ENCODE assay signal across 1 cellular context in the genomic region with DNA sequence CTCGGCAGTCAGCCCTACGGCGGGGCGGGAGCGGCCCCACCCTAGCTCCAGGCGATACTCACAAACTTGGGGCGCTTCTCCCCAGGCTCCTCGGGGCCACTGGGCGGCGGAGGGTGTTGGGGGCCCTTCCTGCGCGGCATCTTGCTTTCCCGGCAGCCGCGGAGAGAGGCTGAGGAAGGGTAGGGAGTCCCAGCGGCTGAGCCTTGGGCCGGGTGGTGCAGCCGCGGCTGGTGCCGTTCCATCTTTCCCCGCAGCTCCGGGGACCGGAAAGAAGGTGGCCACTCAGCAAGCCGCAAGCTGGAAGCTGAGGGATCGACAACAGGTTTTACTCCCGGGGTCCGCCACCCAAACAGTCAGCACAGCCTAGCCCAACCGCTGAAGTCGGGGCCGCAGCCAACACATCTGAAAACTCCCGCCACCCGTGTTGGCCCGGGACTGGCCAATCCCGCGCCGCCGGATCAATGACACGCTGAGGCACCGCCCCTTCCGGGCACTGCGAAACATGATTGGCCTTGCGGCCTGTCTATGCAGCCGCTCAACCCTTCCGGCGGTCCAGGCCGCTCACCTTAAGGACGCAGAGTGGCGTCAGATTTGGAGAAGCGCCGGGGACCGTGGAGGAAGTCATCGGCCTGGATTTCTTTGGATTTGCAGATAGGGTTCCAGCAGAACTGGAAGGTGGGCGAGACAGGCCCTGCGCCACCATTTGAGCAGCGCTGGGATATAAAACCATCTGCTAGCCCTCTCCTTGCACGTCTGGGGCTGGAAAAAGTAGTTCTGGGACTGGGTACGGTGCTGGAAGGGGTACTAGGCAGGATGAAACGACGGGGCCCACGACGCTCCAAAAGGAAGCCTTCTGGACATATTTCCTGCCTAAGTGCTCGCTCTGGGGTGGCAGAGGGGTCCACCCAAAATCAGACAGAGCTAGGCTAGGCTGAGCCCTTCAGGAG.
A peak's percentile ranks its signal among the peaks of the same experiment; 100 is the strongest.
TF ChIP-seq lines count a peak whose summit lies in the region.

A gene with protein sequence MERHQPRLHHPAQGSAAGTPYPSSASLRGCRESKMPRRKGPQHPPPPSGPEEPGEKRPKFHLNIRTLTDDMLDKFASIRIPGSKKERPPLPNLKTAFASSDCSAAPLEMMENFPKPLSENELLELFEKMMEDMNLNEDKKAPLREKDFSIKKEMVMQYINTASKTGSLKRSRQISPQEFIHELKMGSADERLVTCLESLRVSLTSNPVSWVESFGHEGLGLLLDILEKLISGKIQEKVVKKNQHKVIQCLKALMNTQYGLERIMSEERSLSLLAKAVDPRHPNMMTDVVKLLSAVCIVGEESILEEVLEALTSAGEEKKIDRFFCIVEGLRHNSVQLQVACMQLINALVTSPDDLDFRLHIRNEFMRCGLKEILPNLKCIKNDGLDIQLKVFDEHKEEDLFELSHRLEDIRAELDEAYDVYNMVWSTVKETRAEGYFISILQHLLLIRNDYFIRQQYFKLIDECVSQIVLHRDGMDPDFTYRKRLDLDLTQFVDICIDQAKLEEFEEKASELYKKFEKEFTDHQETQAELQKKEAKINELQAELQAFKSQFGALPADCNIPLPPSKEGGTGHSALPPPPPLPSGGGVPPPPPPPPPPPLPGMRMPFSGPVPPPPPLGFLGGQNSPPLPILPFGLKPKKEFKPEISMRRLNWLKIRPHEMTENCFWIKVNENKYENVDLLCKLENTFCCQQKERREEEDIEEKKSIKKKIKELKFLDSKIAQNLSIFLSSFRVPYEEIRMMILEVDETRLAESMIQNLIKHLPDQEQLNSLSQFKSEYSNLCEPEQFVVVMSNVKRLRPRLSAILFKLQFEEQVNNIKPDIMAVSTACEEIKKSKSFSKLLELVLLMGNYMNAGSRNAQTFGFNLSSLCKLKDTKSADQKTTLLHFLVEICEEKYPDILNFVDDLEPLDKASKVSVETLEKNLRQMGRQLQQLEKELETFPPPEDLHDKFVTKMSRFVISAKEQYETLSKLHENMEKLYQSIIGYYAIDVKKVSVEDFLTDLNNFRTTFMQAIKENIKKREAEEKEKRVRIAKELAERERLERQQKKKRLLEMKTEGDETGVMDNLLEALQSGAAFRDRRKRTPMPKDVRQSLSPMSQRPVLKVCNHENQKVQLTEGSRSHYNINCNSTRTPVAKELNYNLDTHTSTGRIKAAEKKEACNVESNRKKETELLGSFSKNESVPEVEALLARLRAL (minus strand): TSS at position 404 of the 947 bp plus-strand sequence. CDS start 162 bp downstream, at position 242.

TF ChIP-seq in GM12878, 131 proteins besides CTCF, POLR2A, EP300 and RAD21 (continued from another document):
- peak; percentile 98 for TF ChIP-seq CREM (IDR thresholded peaks at IDR 0.05; ENCODE audit: low read depth)
- no peak for TF ChIP-seq ZNF384 (IDR thresholded peaks at IDR 0.05; ENCODE audit: borderline replicate concordance, low read depth, low read length)
- TF ChIP-seq MYC (IDR thresholded peaks at IDR 0.05; ENCODE audit: insufficient read depth, insufficient read length, insufficient replicate concordance, low read length, severe bottlenecking) = no peak
- TF ChIP-seq PML (IDR thresholded peaks at IDR 0.05; ENCODE audit: low read length) = peak; percentile 84
- TF ChIP-seq BHLHE40 (IDR thresholded peaks at IDR 0.05; ENCODE audit: borderline replicate concordance in 1 of 2, low read depth in 2 of 2, low read length in 1 of 2) = peak; percentile 32 to 59; a peak in 2 of 4 replicates
- TF ChIP-seq, protein P1, sequence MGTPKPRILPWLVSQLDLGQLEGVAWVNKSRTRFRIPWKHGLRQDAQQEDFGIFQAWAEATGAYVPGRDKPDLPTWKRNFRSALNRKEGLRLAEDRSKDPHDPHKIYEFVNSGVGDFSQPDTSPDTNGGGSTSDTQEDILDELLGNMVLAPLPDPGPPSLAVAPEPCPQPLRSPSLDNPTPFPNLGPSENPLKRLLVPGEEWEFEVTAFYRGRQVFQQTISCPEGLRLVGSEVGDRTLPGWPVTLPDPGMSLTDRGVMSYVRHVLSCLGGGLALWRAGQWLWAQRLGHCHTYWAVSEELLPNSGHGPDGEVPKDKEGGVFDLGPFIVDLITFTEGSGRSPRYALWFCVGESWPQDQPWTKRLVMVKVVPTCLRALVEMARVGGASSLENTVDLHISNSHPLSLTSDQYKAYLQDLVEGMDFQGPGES (IDR thresholded peaks at IDR 0.05) = peak; percentile 93
- peak; percentile 41; the same call in 1 of the 2 replicates for TF ChIP-seq NR2C1 (IDR thresholded peaks at IDR 0.05)
- TF ChIP-seq SMAD1 (IDR thresholded peaks at IDR 0.05; ENCODE audit: low read depth, partially characterized antibody) = no peak
- TF ChIP-seq PAX5 (IDR thresholded peaks at IDR 0.05; ENCODE audit: borderline replicate concordance, low read depth, low read length) = peak; percentile 10; the same call in 1 of the 2 replicates
- peak; percentile 34 for TF ChIP-seq LARP7 (IDR thresholded peaks at IDR 0.05)
- TF ChIP-seq RELA (IDR thresholded peaks at IDR 0.05; ENCODE audit: borderline replicate concordance, partially characterized antibody) = peak; percentile 33
- TF ChIP-seq, protein P2, sequence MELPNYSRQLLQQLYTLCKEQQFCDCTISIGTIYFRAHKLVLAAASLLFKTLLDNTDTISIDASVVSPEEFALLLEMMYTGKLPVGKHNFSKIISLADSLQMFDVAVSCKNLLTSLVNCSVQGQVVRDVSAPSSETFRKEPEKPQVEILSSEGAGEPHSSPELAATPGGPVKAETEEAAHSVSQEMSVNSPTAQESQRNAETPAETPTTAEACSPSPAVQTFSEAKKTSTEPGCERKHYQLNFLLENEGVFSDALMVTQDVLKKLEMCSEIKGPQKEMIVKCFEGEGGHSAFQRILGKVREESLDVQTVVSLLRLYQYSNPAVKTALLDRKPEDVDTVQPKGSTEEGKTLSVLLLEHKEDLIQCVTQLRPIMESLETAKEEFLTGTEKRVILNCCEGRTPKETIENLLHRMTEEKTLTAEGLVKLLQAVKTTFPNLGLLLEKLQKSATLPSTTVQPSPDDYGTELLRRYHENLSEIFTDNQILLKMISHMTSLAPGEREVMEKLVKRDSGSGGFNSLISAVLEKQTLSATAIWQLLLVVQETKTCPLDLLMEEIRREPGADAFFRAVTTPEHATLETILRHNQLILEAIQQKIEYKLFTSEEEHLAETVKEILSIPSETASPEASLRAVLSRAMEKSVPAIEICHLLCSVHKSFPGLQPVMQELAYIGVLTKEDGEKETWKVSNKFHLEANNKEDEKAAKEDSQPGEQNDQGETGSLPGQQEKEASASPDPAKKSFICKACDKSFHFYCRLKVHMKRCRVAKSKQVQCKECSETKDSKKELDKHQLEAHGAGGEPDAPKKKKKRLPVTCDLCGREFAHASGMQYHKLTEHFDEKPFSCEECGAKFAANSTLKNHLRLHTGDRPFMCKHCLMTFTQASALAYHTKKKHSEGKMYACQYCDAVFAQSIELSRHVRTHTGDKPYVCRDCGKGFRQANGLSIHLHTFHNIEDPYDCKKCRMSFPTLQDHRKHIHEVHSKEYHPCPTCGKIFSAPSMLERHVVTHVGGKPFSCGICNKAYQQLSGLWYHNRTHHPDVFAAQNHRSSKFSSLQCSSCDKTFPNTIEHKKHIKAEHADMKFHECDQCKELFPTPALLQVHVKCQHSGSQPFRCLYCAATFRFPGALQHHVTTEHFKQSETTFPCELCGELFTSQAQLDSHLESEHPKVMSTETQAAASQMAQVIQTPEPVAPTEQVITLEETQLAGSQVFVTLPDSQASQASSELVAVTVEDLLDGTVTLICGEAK (IDR thresholded peaks at IDR 0.05; ENCODE audit: borderline replicate concordance) = peak; percentile 96
- TF ChIP-seq, protein P3, sequence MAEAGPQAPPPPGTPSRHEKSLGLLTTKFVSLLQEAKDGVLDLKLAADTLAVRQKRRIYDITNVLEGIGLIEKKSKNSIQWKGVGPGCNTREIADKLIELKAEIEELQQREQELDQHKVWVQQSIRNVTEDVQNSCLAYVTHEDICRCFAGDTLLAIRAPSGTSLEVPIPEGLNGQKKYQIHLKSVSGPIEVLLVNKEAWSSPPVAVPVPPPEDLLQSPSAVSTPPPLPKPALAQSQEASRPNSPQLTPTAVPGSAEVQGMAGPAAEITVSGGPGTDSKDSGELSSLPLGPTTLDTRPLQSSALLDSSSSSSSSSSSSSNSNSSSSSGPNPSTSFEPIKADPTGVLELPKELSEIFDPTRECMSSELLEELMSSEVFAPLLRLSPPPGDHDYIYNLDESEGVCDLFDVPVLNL (IDR thresholded peaks at IDR 0.05; ENCODE audit: low read depth, low read length) = peak; percentile 100
- no peak for TF ChIP-seq EZH2 (IDR thresholded peaks at IDR 0.05; ENCODE audit: borderline replicate concordance, control insufficient read depth, low read depth, low read length)
- peak; percentile 96 for TF ChIP-seq CHD2 (IDR thresholded peaks at IDR 0.05; ENCODE audit: borderline replicate concordance, low read depth, low read length)
- 0 out of 2 replicates have a peak, but pooled peaks have one; percentile 32 for TF ChIP-seq CBX5 (IDR thresholded peaks at IDR 0.05; ENCODE audit: low read depth)
- peak; percentile 98 for TF ChIP-seq CREB1 (IDR thresholded peaks at IDR 0.05; ENCODE audit: low read depth)
- TF ChIP-seq, protein P4, sequence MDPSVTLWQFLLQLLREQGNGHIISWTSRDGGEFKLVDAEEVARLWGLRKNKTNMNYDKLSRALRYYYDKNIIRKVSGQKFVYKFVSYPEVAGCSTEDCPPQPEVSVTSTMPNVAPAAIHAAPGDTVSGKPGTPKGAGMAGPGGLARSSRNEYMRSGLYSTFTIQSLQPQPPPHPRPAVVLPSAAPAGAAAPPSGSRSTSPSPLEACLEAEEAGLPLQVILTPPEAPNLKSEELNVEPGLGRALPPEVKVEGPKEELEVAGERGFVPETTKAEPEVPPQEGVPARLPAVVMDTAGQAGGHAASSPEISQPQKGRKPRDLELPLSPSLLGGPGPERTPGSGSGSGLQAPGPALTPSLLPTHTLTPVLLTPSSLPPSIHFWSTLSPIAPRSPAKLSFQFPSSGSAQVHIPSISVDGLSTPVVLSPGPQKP (IDR thresholded peaks at IDR 0.05; ENCODE audit: low read depth, low read length) = peak; percentile 70
- TF ChIP-seq, protein P5, sequence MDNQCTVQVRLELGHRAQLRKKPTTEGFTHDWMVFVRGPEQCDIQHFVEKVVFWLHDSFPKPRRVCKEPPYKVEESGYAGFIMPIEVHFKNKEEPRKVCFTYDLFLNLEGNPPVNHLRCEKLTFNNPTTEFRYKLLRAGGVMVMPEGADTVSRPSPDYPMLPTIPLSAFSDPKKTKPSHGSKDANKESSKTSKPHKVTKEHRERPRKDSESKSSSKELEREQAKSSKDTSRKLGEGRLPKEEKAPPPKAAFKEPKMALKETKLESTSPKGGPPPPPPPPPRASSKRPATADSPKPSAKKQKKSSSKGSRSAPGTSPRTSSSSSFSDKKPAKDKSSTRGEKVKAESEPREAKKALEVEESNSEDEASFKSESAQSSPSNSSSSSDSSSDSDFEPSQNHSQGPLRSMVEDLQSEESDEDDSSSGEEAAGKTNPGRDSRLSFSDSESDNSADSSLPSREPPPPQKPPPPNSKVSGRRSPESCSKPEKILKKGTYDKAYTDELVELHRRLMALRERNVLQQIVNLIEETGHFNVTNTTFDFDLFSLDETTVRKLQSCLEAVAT (IDR thresholded peaks at IDR 0.05) = peak; percentile 63; the same call in 1 of the 2 replicates
- TF ChIP-seq MXI1 (IDR thresholded peaks at IDR 0.05; ENCODE audit: low read depth, low read length) = peak; percentile 88
- TF ChIP-seq BRCA1 (IDR thresholded peaks at IDR 0.05; ENCODE audit: low read depth, low read length) = no peak
- peak; percentile 98 for TF ChIP-seq SP1 (IDR thresholded peaks at IDR 0.05; ENCODE audit: low read depth, low read length)
- TF ChIP-seq, protein P6, sequence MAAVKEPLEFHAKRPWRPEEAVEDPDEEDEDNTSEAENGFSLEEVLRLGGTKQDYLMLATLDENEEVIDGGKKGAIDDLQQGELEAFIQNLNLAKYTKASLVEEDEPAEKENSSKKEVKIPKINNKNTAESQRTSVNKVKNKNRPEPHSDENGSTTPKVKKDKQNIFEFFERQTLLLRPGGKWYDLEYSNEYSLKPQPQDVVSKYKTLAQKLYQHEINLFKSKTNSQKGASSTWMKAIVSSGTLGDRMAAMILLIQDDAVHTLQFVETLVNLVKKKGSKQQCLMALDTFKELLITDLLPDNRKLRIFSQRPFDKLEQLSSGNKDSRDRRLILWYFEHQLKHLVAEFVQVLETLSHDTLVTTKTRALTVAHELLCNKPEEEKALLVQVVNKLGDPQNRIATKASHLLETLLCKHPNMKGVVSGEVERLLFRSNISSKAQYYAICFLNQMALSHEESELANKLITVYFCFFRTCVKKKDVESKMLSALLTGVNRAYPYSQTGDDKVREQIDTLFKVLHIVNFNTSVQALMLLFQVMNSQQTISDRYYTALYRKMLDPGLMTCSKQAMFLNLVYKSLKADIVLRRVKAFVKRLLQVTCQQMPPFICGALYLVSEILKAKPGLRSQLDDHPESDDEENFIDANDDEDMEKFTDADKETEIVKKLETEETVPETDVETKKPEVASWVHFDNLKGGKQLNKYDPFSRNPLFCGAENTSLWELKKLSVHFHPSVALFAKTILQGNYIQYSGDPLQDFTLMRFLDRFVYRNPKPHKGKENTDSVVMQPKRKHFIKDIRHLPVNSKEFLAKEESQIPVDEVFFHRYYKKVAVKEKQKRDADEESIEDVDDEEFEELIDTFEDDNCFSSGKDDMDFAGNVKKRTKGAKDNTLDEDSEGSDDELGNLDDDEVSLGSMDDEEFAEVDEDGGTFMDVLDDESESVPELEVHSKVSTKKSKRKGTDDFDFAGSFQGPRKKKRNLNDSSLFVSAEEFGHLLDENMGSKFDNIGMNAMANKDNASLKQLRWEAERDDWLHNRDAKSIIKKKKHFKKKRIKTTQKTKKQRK (IDR thresholded peaks at IDR 0.05; ENCODE audit: low read depth, low read length) = peak; percentile 60
- 0 out of 2 replicates have a peak, but pooled peaks have one; percentile 59 for TF ChIP-seq ASH2L (IDR thresholded peaks at IDR 0.05; ENCODE audit: borderline replicate concordance, low read depth)
- no peak for TF ChIP-seq ZZZ3 (IDR thresholded peaks at IDR 0.05; ENCODE audit: control insufficient read depth, insufficient read length, low read depth)
- TF ChIP-seq SPI1 (IDR thresholded peaks at IDR 0.05; ENCODE audit: borderline replicate concordance, insufficient read depth, low read depth, low read length) = no peak
- peak; percentile 86 for TF ChIP-seq NBN (IDR thresholded peaks at IDR 0.05)
- TF ChIP-seq SRF (IDR thresholded peaks at IDR 0.05; ENCODE audit: low read depth in 2 of 2, low read length in 2 of 2) = no peak
- TF ChIP-seq POLR2AphosphoS2 (IDR thresholded peaks at IDR 0.05; ENCODE audit: low read depth, low read length) = 0 out of 2 replicates have a peak, but pooled peaks have one; percentile 66
